In the genomic region with DNA sequence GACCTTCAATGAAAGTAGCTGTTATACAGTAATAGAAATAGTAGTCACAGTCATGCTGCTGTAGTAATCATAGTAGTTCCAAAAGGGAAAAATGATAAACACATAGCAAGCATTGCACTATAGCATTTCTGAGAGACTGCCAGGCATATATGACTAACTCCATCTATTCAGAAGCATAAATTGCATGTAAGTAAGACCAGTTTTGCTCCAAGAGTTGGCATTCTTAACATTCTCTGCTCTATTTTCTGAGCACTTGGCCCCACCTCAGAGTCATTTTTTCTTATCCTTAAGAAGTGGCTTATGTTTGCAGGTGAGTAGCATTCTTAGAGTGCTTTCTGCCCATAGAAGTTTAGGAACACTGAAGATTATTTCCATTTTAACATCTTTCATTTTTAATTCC, we compare ENCODE assay signal across 19 cellular contexts.
DNase-seq lines count a peak whose midpoint lies in the region; ATAC-seq, FAIRE-seq and TF ChIP-seq lines count a peak whose summit lies in the region.
"Had no signal": no experiment of that assay in that cellular context is flagged by ENCODE, and none has a peak within 500 bp of the region (broad histone marks: within the 10 kb centered on the region; RNA-seq: fewer than 3 reads in every experiment).

No MANE protein-coding gene starts in this region.

- H3K27me3 ChIP-seq in astrocyte (ENCODE audit: insufficient read depth, low read length): no peaks in the 10 kb centered on the region

- ATAC-seq in HG03439 (IDR thresholded peaks at IDR 0.05; ENCODE audit: unreplicated experiment): no peak
- no peak for ATAC-seq in GM19463 (IDR thresholded peaks at IDR 0.05; ENCODE audit: unreplicated experiment)
- ATAC-seq: A549 had no signal

- H3K9ac ChIP-seq in astrocyte (ENCODE audit: low read length): no peak overlapping the region

- DNase-seq in ELR (ENCODE audit: low read depth) (peak; percentile 30), astrocyte (ENCODE audit: low read depth) (peak; percentile 65), glutamatergic neuron (no peak), renal cortical epithelial cell (ENCODE audit: low read depth) (peak; percentile 38), coronary artery (ENCODE audit: low spot score) (no peak)
- DNase-seq: H7, KBM-7, NCI-H1436, NCI-H2029 treated with DMSO at 0.1 percent for 48 hours, NCI-H2171 treated with DMSO at 0.1 percent for 48 hours, NCI-H748 treated with DMSO at 0.1 percent for 48 hours, OCI-M1, RPMI8226, SIG-M5 had no signal

- H3K4me3 Mint-ChIP-seq in astrocyte (ENCODE audit: unreplicated experiment) (no peak overlapping the region), glutamatergic neuron (ENCODE audit: unreplicated experiment) (no peak overlapping the region)

- no peaks in the 10 kb centered on the region for H3K79me2 ChIP-seq in astrocyte (ENCODE audit: insufficient read depth, low read length)

- no peaks in the 10 kb centered on the region for H4K20me1 ChIP-seq in astrocyte (ENCODE audit: insufficient read depth, low read length)

- no peaks in the 10 kb centered on the region for H3K4me1 ChIP-seq in astrocyte (ENCODE audit: insufficient read depth, low read length)
- H3K4me1 ChIP-seq: A549 had no signal

- H3K27ac Mint-ChIP-seq in astrocyte (ENCODE audit: unreplicated experiment): no peak overlapping the region
- H3K27ac Mint-ChIP-seq in glutamatergic neuron (ENCODE audit: unreplicated experiment): peak overlapping the region; percentile 77

- no peak overlapping the region for H3K4me2 ChIP-seq in astrocyte (ENCODE audit: low read length)
- H3K4me2 ChIP-seq: A549 had no signal

- H3K36me3 ChIP-seq in astrocyte (ENCODE audit: insufficient read depth, low read length): no peaks in the 10 kb centered on the region

- TF ChIP-seq CTCF in astrocyte (IDR thresholded peaks at IDR 0.05; ENCODE audit: insufficient read depth, low read depth, low read length): no peak
- TF ChIP-seq CTCF in glutamatergic neuron (IDR thresholded peaks at IDR 0.05; ENCODE audit: partially characterized antibody, unreplicated experiment): no peak
- TF ChIP-seq CTCF in coronary artery (IDR thresholded peaks at IDR 0.05): no peak

- H3K36me3 Mint-ChIP-seq in astrocyte (ENCODE audit: low read depth, unreplicated experiment): no peaks in the 10 kb centered on the region
- no peaks in the 10 kb centered on the region for H3K36me3 Mint-ChIP-seq in glutamatergic neuron (ENCODE audit: unreplicated experiment)

- H3K27ac ChIP-seq in astrocyte (ENCODE audit: low read depth, low read length) (no peak overlapping the region), coronary artery (no peak overlapping the region)
- H3K27ac ChIP-seq: A549, C4-2B, HL-60 had no signal

- no peak for FAIRE-seq in astrocyte (lab: Jason Lieb, UNC)
- FAIRE-seq: A549 had no signal

- no peaks in the 10 kb centered on the region for H3K9me3 Mint-ChIP-seq in astrocyte (ENCODE audit: unreplicated experiment)
- peaks cover 5% of the 10 kb centered on the region for H3K9me3 Mint-ChIP-seq in glutamatergic neuron (ENCODE audit: unreplicated experiment)

- H3K4me1 Mint-ChIP-seq in astrocyte (ENCODE audit: low read depth, unreplicated experiment): no peaks in the 10 kb centered on the region
- peaks cover 8% of the 10 kb centered on the region for H3K4me1 Mint-ChIP-seq in glutamatergic neuron (ENCODE audit: low read depth, unreplicated experiment)

- H2AFZ ChIP-seq in astrocyte (ENCODE audit: low read depth, low read length): no peak overlapping the region

- no peaks in the 10 kb centered on the region for H3K9me3 ChIP-seq in astrocyte (ENCODE audit: insufficient read depth, low read depth, low read length)
- H3K9me3 ChIP-seq: A549 had no signal

- H3K4me3 ChIP-seq in astrocyte (ENCODE audit: insufficient read depth, low read depth, low read length) (no peak overlapping the region), coronary artery (no peak overlapping the region)
- H3K4me3 ChIP-seq: A549 had no signal

- H3K27me3 Mint-ChIP-seq in astrocyte (ENCODE audit: low read depth, unreplicated experiment) (no peaks in the 10 kb centered on the region), glutamatergic neuron (ENCODE audit: unreplicated experiment) (peaks cover 1% of the 10 kb centered on the region)

Comparison
In these comparisons a context has a peak if more than half of its experiments do, and no peak if none do; other contexts are left out.
1. DNase-seq: peak in ELR (single experiment), astrocyte (single experiment) and renal cortical epithelial cell (single experiment); none in glutamatergic neuron (single experiment) and coronary artery (single experiment).